In the genomic region with DNA sequence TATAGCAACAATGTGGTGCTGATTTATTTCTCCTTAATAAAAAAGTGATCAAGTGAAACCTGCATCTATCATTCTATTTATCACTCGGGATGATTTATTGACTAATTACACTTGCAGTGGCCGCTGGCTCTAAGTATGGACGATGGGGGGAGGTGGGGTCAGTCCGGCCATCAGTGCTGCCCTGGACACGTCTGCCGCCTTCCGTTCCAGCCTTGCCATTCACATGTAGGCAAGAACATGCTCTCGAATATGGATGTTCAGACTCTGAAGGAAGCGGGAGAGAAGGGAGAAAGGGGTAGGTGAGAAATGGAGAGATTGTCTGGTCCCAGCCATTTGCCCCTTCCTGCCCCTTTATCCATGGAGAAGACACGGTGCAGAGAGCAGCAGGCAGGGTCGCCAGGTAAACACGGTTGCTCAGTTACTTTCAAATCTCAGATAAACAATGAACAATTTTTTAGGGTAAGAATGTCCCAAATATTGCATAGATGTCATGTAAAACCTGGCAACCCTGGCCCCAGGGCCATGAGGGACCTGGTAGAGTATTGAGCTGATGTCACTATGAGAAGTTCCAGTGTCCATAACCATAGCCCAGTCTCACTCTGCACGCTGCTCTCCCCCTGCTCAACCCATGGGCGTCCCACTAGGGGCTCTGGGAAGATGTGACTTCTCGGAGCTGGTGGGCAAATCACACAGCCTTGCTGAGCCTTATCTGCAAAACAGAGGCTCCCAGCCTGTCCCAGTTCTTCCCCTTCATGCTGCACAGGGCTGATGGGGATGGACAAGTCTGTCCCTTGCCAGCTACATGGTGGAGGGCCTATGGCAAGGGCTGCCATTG, we compare ENCODE assay signal across 21 cellular contexts.
A peak's percentile ranks its signal among the peaks of the same experiment; 100 is the strongest.
DNase-seq lines count a peak whose midpoint lies in the region; ATAC-seq, FAIRE-seq and TF ChIP-seq lines count a peak whose summit lies in the region.
"Had no signal": no experiment of that assay in that cellular context is flagged by ENCODE, and none has a peak within 500 bp of the region (broad histone marks: within the 10 kb centered on the region; RNA-seq: fewer than 3 reads in every experiment).

No MANE protein-coding gene starts in this region.

- H3K4me3 ChIP-seq in HepG2 (replicated peaks in 1 of 3; ENCODE audit: insufficient read depth in 1 of 3, low read depth in 2 of 3, low read length in 3 of 3): no peak overlapping the region
- H3K4me3 ChIP-seq in right lobe of liver: no peak overlapping the region
- H3K4me3 ChIP-seq in coronary artery: no peak overlapping the region
- H3K4me3 ChIP-seq: K562, SJSA1 had no signal

- TF ChIP-seq CTCF in HepG2 (CRISPR knock-in tag; IDR thresholded peaks at IDR 0.05) (no peak), right lobe of liver (IDR thresholded peaks at IDR 0.05) (no peak), osteocyte (IDR thresholded peaks at IDR 0.05) (no peak), coronary artery (IDR thresholded peaks at IDR 0.05) (no peak)

- no TSS peak for BruUV-seq in HepG2 (replicated peaks; lab: Mats Ljungman, UMichigan)

- no peak overlapping the region for H3K4me2 ChIP-seq in HepG2 (ENCODE audit: low read depth, low read length)

- peaks cover 21% of the 10 kb centered on the region for H3K27me3 Mint-ChIP-seq in osteocyte (ENCODE audit: unreplicated experiment)

- no peaks in the 10 kb centered on the region for H3K79me2 ChIP-seq in HepG2 (ENCODE audit: insufficient read depth, low read length)

- no peaks in the 10 kb centered on the region for H4K20me1 ChIP-seq in HepG2 (ENCODE audit: insufficient read depth, low read length)

- no peaks in the 10 kb centered on the region for H3K36me3 Mint-ChIP-seq in osteocyte (ENCODE audit: unreplicated experiment)

- CTCF ChIA-PET in HepG2 (lab: Yijun Ruan, JAX; ENCODE audit: low intra/inter-chr PET ratio, low total read pairs): no interaction called here

- H3K4me3 Mint-ChIP-seq in osteocyte (ENCODE audit: unreplicated experiment): no peak overlapping the region
- H3K4me3 Mint-ChIP-seq: B cell; CD4-positive, alpha-beta T cell had no signal

- POLR2A ChIA-PET in HepG2 (lab: Yijun Ruan, JAX): no interaction called here

- no peak for TF ChIP-seq RAD21 in HepG2 (CRISPR knock-in tag; IDR thresholded peaks at IDR 0.05)

- H3K4me1 ChIP-seq in HepG2 (ENCODE audit: insufficient read depth, low read length) (peaks cover under 1% of the 10 kb centered on the region; the same call in 1 of the 2 replicates), right lobe of liver (no peaks in the 10 kb centered on the region)
- H3K4me1 ChIP-seq: SJSA1 had no signal

- WGBS in HepG2 (ENCODE audit: low lambda C conversion rate): 35% methylated on average over 13 of the region's 15 CpGs
- WGBS in right lobe of liver (ENCODE audit: insufficient coverage, low coverage, low lambda C conversion rate, missing lambda C conversion rate): 62% methylated on average over 12 of the region's 15 CpGs

- no peak overlapping the region for H2AFZ ChIP-seq in HepG2 (ENCODE audit: low read length)

- H3K9ac ChIP-seq in HepG2 (ENCODE audit: insufficient read depth, low read depth, low read length): no peak overlapping the region

- no peaks in the 10 kb centered on the region for H3K36me3 ChIP-seq in HepG2 (replicated peaks in 1 of 2; ENCODE audit: control insufficient read depth in 1 of 2, insufficient read depth in 2 of 2, low read length in 2 of 2)
- H3K36me3 ChIP-seq in right lobe of liver: no peaks in the 10 kb centered on the region
- H3K36me3 ChIP-seq: SJSA1 had no signal

- no peak overlapping the region for H3K27ac ChIP-seq in HepG2 (ENCODE audit: extremely low read length, insufficient read depth, low read length)
- no peak overlapping the region for H3K27ac ChIP-seq in right lobe of liver
- no peak overlapping the region for H3K27ac ChIP-seq in coronary artery
- H3K27ac ChIP-seq: RWPE1, SJSA1 had no signal

- ATAC-seq in HepG2: 0 out of 3 replicates have a peak, but pooled peaks have one; percentile 16
- ATAC-seq in right lobe of liver: no peak
- ATAC-seq: HCT116, K562, PC-3 had no signal

- DNase-seq in HepG2 (ENCODE audit: low spot score): no peak
- DNase-seq in right lobe of liver: no peak
- peak; percentile 26 for DNase-seq in ecto neural progenitor cell (ENCODE audit: low spot score)
- DNase-seq in osteocyte (ENCODE audit: extremely low spot score, unreplicated experiment): peak; percentile 72
- no peak for DNase-seq in coronary artery (ENCODE audit: low spot score)
- DNase-seq in SIG-M5 treated with dmso at 0.1 percent for 504 hours (lab: John Stamatoyannopoulos, UW; ENCODE audit: unreplicated experiment): no peak
- no peak for DNase-seq in NCI-H345 treated with DMSO at 0.1 percent for 48 hours (lab: John Stamatoyannopoulos, UW; ENCODE audit: unreplicated experiment)
- DNase-seq: Caco-2; CD4-positive, alpha-beta T cell; GOT3; NCI-H1105; NCI-H1694; NCI-H510A treated with DMSO at 0.1 percent for 48 hours; NCI-H82; PC-3 had no signal

- in situ Hi-C loops in HepG2 (cut with HindIII; ENCODE audit: extremely low pct_ligation_motif_present, low pct_unique_long_range_greater_than_20kb): no loop called here

- H3K27ac Mint-ChIP-seq in osteocyte (ENCODE audit: unreplicated experiment): no peak overlapping the region
- H3K27ac Mint-ChIP-seq: B cell; CD4-positive, alpha-beta T cell had no signal

- TF ChIP-seq EP300 in HepG2 (IDR thresholded peaks at IDR 0.05; ENCODE audit: low read depth in 2 of 2, low read length in 2 of 2): no peak
- TF ChIP-seq EP300 in HepG2 (CRISPR knock-in tag; IDR thresholded peaks at IDR 0.05; ENCODE audit: borderline replicate concordance): no peak

- H3K27me3 ChIP-seq in HepG2 (ENCODE audit: control insufficient read depth in 1 of 2, insufficient read depth in 2 of 2, low read length in 2 of 2) (peaks cover 0 to 9% of the 10 kb centered on the region in 2 experiments; a peak in 1 of 5 replicates), right lobe of liver (no peaks in the 10 kb centered on the region)
- H3K27me3 ChIP-seq: SJSA1 had no signal

- no peaks in the 10 kb centered on the region for H3K4me1 Mint-ChIP-seq in osteocyte (ENCODE audit: unreplicated experiment)

- intact Hi-C loops in HepG2 (cut with micrococcal nuclease; ENCODE audit: unreplicated experiment): no loop called here
- intact Hi-C loops in right lobe of liver (cut with DNase I): loop anchor here in 1 of 2 donors (10.0 kb wide), 1 partner anchor 212 kb away; no protein-coding TSS in a partner anchor

- H3K9me3 ChIP-seq in HepG2 (ENCODE audit: low read length): no peaks in the 10 kb centered on the region
- no peaks in the 10 kb centered on the region for H3K9me3 ChIP-seq in right lobe of liver
- H3K9me3 ChIP-seq: SJSA1 had no signal

- no peak for TF ChIP-seq POLR2A in HepG2 (IDR thresholded peaks at IDR 0.05; ENCODE audit: insufficient read depth in 1 of 2, low read depth in 2 of 2, low read length in 2 of 2)
- TF ChIP-seq POLR2A in right lobe of liver (IDR thresholded peaks at IDR 0.05): no peak

- FAIRE-seq in HepG2 (lab: Jason Lieb, UNC): no peak
- FAIRE-seq: G401.6, K562 had no signal

- H3K9me3 Mint-ChIP-seq in osteocyte (ENCODE audit: unreplicated experiment): peaks cover 3% of the 10 kb centered on the region
- H3K9me3 Mint-ChIP-seq: CD4-positive, alpha-beta T cell had no signal

TF ChIP-seq in HepG2, 621 proteins besides CTCF, POLR2A, EP300 and RAD21:
- TF ChIP-seq ARHGAP35 (CRISPR knock-in tag; IDR thresholded peaks at IDR 0.05; ENCODE audit: borderline replicate concordance) (no peak), HMGXB3 (CRISPR knock-in tag; IDR thresholded peaks at IDR 0.05; ENCODE audit: borderline replicate concordance) (no peak)

Comparison
In these comparisons a context has a peak if more than half of its experiments do, and no peak if none do; other contexts are left out.
1. DNase-seq: peak in ecto neural progenitor cell (single experiment) and osteocyte (single experiment); none in HepG2 (single experiment), right lobe of liver (0 of 3), coronary artery (single experiment), SIG-M5 treated with dmso at 0.1 percent for 504 hours (single experiment) and NCI-H345 treated with DMSO at 0.1 percent for 48 hours (single experiment).